ENCODE assay signal across 15 cellular contexts in genomic region chr10:124675261-124675660, GRCh38.
DNase-seq lines count a peak whose midpoint lies in the region; ATAC-seq and TF ChIP-seq lines count a peak whose summit lies in the region.
"Had no signal": no experiment of that assay in that cellular context is flagged by ENCODE, and none has a peak within 500 bp of the region (broad histone marks: within the 10 kb centered on the region; RNA-seq: fewer than 3 reads in every experiment).

No MANE protein-coding gene starts in this region.

- no peak overlapping the region for H3K4me3 Mint-ChIP-seq in activated naive CD4-positive, alpha-beta T cell treated with anti-CD3 and anti-CD28 coated beads, Interleukin-2, amount 10 ng/mL, durations not matched to agents 7 days and 5 days
- H3K4me3 Mint-ChIP-seq in brain: peak overlapping the region in 1 of 5 experiments; percentile 31

- TF ChIP-seq RAD21 in SK-N-SH (IDR thresholded peaks at IDR 0.05; ENCODE audit: low read length): no peak

- peaks cover 59% of the 10 kb centered on the region for H3K36me3 Mint-ChIP-seq in activated naive CD4-positive, alpha-beta T cell treated with anti-CD3 and anti-CD28 coated beads, Interleukin-2, amount 10 ng/mL, durations not matched to agents 7 days and 5 days
- peaks cover 1 to 10% of the 10 kb centered on the region in 2 donors for H3K36me3 Mint-ChIP-seq in activated naive CD4-positive, alpha-beta T cell treated with anti-CD3 and anti-CD28 coated beads, Interleukin-2, amount 50 U/mL, for 72 hours
- peaks cover 25% of the 10 kb centered on the region for H3K36me3 Mint-ChIP-seq in brain

- H3F3A ChIP-seq in SK-N-SH (replicated peaks; ENCODE audit: insufficient read depth): no peaks in the 10 kb centered on the region
- H3F3A ChIP-seq in smooth muscle cell (ENCODE audit: low read depth): peaks cover 6% of the 10 kb centered on the region

- no peak overlapping the region for H3K27ac ChIP-seq in SK-N-SH (ENCODE audit: low read depth in 2 of 2, low read length in 1 of 2)
- H3K27ac ChIP-seq in smooth muscle cell (ENCODE audit: low read depth): no peak overlapping the region
- H3K27ac ChIP-seq: gastroesophageal sphincter, stomach had no signal

- H3K9me2 ChIP-seq in SK-N-SH: no peaks in the 10 kb centered on the region

- H3K4me1 ChIP-seq in SK-N-SH (ENCODE audit: control insufficient read depth in 1 of 2, insufficient read depth in 2 of 2, low read depth in 1 of 2, low read length in 1 of 2) (peaks cover 0 to 56% of the 10 kb centered on the region in 2 experiments; a peak in 3 of 4 replicates), smooth muscle cell (ENCODE audit: low read depth) (peaks cover 43% of the 10 kb centered on the region)

- H3K27me3 ChIP-seq in SK-N-SH (ENCODE audit: insufficient read depth): no peaks in the 10 kb centered on the region
- H3K27me3 ChIP-seq in smooth muscle cell (ENCODE audit: low read depth): no peaks in the 10 kb centered on the region
- H3K27me3 ChIP-seq: gastroesophageal sphincter, stomach had no signal

- H3K9me3 ChIP-seq in SK-N-SH (no peaks in the 10 kb centered on the region), smooth muscle cell (replicated peaks; ENCODE audit: low read depth) (no peaks in the 10 kb centered on the region)
- H3K9me3 ChIP-seq: gastroesophageal sphincter, stomach had no signal

- H3K27me3 Mint-ChIP-seq in activated naive CD4-positive, alpha-beta T cell treated with anti-CD3 and anti-CD28 coated beads, Interleukin-2, amount 10 ng/mL, durations not matched to agents 7 days and 5 days: no peaks in the 10 kb centered on the region
- no peaks in the 10 kb centered on the region for H3K27me3 Mint-ChIP-seq in brain

- H3K9me3 Mint-ChIP-seq in activated naive CD4-positive, alpha-beta T cell treated with anti-CD3 and anti-CD28 coated beads, Interleukin-2, amount 10 ng/mL, durations not matched to agents 7 days and 5 days: no peaks in the 10 kb centered on the region
- no peaks in the 10 kb centered on the region for H3K9me3 Mint-ChIP-seq in activated naive CD4-positive, alpha-beta T cell treated with anti-CD3 and anti-CD28 coated beads, Interleukin-2, amount 50 U/mL, for 72 hours
- no peaks in the 10 kb centered on the region for H3K9me3 Mint-ChIP-seq in brain

- H2AFZ ChIP-seq in SK-N-SH (ENCODE audit: low read depth) (no peak overlapping the region), smooth muscle cell (ENCODE audit: low read depth) (no peak overlapping the region)

- H3K36me3 ChIP-seq in SK-N-SH (replicated peaks in 1 of 2; ENCODE audit: control insufficient read depth in 1 of 2, insufficient read depth in 2 of 2, low read length in 1 of 2): peaks cover 0 to 4% of the 10 kb centered on the region in 2 experiments
- H3K36me3 ChIP-seq in smooth muscle cell (ENCODE audit: low read depth): no peaks in the 10 kb centered on the region

- TF ChIP-seq EP300 in SK-N-SH (IDR thresholded peaks at IDR 0.05; ENCODE audit: borderline replicate concordance in 1 of 2, low read depth in 1 of 2, low read length in 1 of 2): no peak

- WGBS in SK-N-SH (ENCODE audit: low lambda C conversion rate): 100% methylated on average over 4 of the region's 6 CpGs
- 100% methylated on average over 6 of the region's 6 CpGs for WGBS in smooth muscle cell (ENCODE audit: low lambda C conversion rate)

- no peak for ATAC-seq in activated naive CD4-positive, alpha-beta T cell treated with anti-CD3 and anti-CD28 coated beads, Interleukin-2, amount 50 U/mL, for 72 hours
- ATAC-seq: gastroesophageal sphincter had no signal

- H3K4me1 Mint-ChIP-seq in activated naive CD4-positive, alpha-beta T cell treated with anti-CD3 and anti-CD28 coated beads, Interleukin-2, amount 10 ng/mL, durations not matched to agents 7 days and 5 days: peaks cover 92% of the 10 kb centered on the region
- peaks cover 96% of the 10 kb centered on the region for H3K4me1 Mint-ChIP-seq in brain

- H4K20me1 ChIP-seq in SK-N-SH (ENCODE audit: insufficient read depth) (0 out of 2 replicates have a peak, but pooled peaks cover 7% of the 10 kb centered on the region), smooth muscle cell (ENCODE audit: low read depth) (peaks cover 89% of the 10 kb centered on the region)

- POLR2A ChIA-PET in SK-N-SH (lab: Yijun Ruan, JAX): no interaction called here

- peak overlapping the region; percentile 29 for H3K27ac Mint-ChIP-seq in activated naive CD4-positive, alpha-beta T cell treated with anti-CD3 and anti-CD28 coated beads, Interleukin-2, amount 10 ng/mL, durations not matched to agents 7 days and 5 days
- peak overlapping the region in 1 of 2 donors; percentile 24 for H3K27ac Mint-ChIP-seq in activated naive CD4-positive, alpha-beta T cell treated with anti-CD3 and anti-CD28 coated beads, Interleukin-2, amount 50 U/mL, for 72 hours
- H3K27ac Mint-ChIP-seq in brain: peak overlapping the region; percentile 45 to 93 (median 78)

- TF ChIP-seq CTCF in brain (conservative IDR thresholded peaks at IDR 0.05): no peak
- TF ChIP-seq CTCF in SK-N-SH (IDR thresholded peaks at IDR 0.05): no peak
- TF ChIP-seq CTCF in smooth muscle cell (IDR thresholded peaks at IDR 0.05; ENCODE audit: borderline replicate concordance, insufficient read depth, poor library complexity, severe bottlenecking): no peak

- H3K79me2 ChIP-seq in SK-N-SH (ENCODE audit: insufficient read depth) (peaks cover 11% of the 10 kb centered on the region; the same call in 1 of the 2 replicates), smooth muscle cell (ENCODE audit: low read depth) (peaks cover 2% of the 10 kb centered on the region)

- CTCF ChIA-PET in activated naive CD4-positive, alpha-beta T cell treated with anti-CD3 and anti-CD28 coated beads, Interleukin-2, amount 10 ng/mL, durations not matched to agents 7 days and 5 days (lab: Charles Lee): interaction anchor here (0.8 to 2.2 kb wide), 4 partner anchors 14 to 53 kb away, joined by 3 to 6 read pairs (median 4); no protein-coding TSS in a partner anchor
- CTCF ChIA-PET in SK-N-SH (lab: Yijun Ruan, JAX): interaction anchor here (1.4 to 1.7 kb wide), 3 partner anchors 19 to 66 kb away, joined by 3 to 6 read pairs (median 4); no protein-coding TSS in a partner anchor

- no peak for DNase-seq in activated naive CD4-positive, alpha-beta T cell treated with anti-CD3 and anti-CD28 coated beads, Interleukin-2, amount 10 ng/mL, durations not matched to agents 7 days and 5 days
- no peak for DNase-seq in activated naive CD4-positive, alpha-beta T cell treated with anti-CD3 and anti-CD28 coated beads, Interleukin-2, amount 50 U/mL, for 72 hours (ENCODE audit: low spot score in 2 of 2)
- DNase-seq in midbrain (lab: John Stamatoyannopoulos, UW) (peak; percentile 43), superior temporal gyrus (ENCODE audit: extremely low spot score) (peak; percentile 58), SK-N-SH (no peak), GM03348 (ENCODE audit: low spot score) (no peak), smooth muscle cell (lab: John Stamatoyannopoulos, UW; ENCODE audit: unreplicated experiment) (no peak)
- DNase-seq: activated gamma-delta T cell, H7, Kasumi-1, NCI-H748 treated with DMSO at 0.1 percent for 48 hours, stomach, T-helper 9 cell had no signal

- H3K9ac ChIP-seq in SK-N-SH (no peak overlapping the region), smooth muscle cell (ENCODE audit: low read depth) (no peak overlapping the region)

- H3K4me2 ChIP-seq in SK-N-SH: no peak overlapping the region
- no peak overlapping the region for H3K4me2 ChIP-seq in smooth muscle cell

- H3K4me3 ChIP-seq in SK-N-SH (ENCODE audit: low read depth in 2 of 2, low read length in 1 of 2) (no peak overlapping the region), smooth muscle cell (no peak overlapping the region)
- H3K4me3 ChIP-seq: gastroesophageal sphincter, stomach had no signal

TF ChIP-seq in SK-N-SH, 30 proteins besides CTCF, POLR2A, EP300 and RAD21:
- no peak for TF ChIP-seq FOXJ3 (CRISPR knock-in tag; IDR thresholded peaks at IDR 0.05)
- TF ChIP-seq RCOR1 (IDR thresholded peaks at IDR 0.05; ENCODE audit: low read length): no peak
- no peak for TF ChIP-seq GABPA (IDR thresholded peaks at IDR 0.05; ENCODE audit: low read depth)
- TF ChIP-seq MEF2A (IDR thresholded peaks at IDR 0.05; ENCODE audit: borderline replicate concordance, low read depth): no peak
- TF ChIP-seq TCF12 (IDR thresholded peaks at IDR 0.05): no peak
- no peak for TF ChIP-seq EZH2phosphoT487 (IDR thresholded peaks at IDR 0.05; ENCODE audit: borderline replicate concordance, low read depth)
- TF ChIP-seq RXRA (IDR thresholded peaks at IDR 0.05; ENCODE audit: borderline replicate concordance, low read depth): no peak
- TF ChIP-seq FOSL2 (IDR thresholded peaks at IDR 0.05; ENCODE audit: borderline replicate concordance, low read depth): no peak
- no peak for TF ChIP-seq NRF1 (IDR thresholded peaks at IDR 0.05; ENCODE audit: low read depth, low read length)
- no peak for TF ChIP-seq MXI1 (IDR thresholded peaks at IDR 0.05; ENCODE audit: low read depth, low read length)
- no peak for TF ChIP-seq SMC3 (IDR thresholded peaks at IDR 0.05; ENCODE audit: low read depth, low read length)

Comparison
In these comparisons a context has a peak if more than half of its experiments do, and no peak if none do; other contexts are left out.
1. DNase-seq: peak in midbrain (single experiment) and superior temporal gyrus (single experiment); none in activated naive CD4-positive, alpha-beta T cell treated with anti-CD3 and anti-CD28 coated beads, Interleukin-2, amount 10 ng/mL, durations not matched to agents 7 days and 5 days (single experiment), activated naive CD4-positive, alpha-beta T cell treated with anti-CD3 and anti-CD28 coated beads, Interleukin-2, amount 50 U/mL, for 72 hours (0 of 2), SK-N-SH (single experiment), GM03348 (single experiment) and smooth muscle cell (single experiment).